In the genomic region with DNA sequence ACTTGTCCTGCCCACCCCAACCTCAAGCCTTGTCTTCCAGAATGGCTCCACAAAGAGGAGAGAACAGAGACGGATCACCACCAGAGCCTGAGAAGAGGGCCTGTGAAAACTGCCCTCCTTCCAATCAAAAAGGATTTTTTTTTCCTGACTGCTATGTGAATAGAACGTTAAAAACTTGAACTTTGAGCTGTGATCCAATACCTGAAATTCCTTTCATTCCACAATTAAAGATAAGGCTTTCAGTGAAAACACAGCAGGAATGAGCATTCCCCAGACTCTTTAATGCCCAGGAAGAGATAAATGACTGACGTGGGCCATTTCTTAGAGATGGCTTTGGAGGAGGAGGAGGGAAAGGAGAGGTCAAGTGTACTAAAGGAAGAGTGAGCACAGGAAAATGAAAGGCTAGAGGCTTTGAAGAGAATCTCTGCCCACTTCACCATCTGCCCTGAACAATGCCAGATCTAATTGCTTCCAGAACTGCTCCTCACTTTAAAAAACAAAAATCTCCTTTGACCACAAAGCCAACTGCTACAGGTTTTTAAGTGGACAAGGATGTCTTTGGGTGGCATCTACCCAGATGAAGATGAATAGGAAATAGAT, we compare ENCODE assay signal across 1 cellular context.
TF ChIP-seq lines count a peak whose summit lies in the region.

No MANE protein-coding gene starts in this region.

TF ChIP-seq in HepG2, 621 proteins besides CTCF, POLR2A, EP300 and RAD21 (continued from another document and continues in another):
- TF ChIP-seq, protein P1, sequence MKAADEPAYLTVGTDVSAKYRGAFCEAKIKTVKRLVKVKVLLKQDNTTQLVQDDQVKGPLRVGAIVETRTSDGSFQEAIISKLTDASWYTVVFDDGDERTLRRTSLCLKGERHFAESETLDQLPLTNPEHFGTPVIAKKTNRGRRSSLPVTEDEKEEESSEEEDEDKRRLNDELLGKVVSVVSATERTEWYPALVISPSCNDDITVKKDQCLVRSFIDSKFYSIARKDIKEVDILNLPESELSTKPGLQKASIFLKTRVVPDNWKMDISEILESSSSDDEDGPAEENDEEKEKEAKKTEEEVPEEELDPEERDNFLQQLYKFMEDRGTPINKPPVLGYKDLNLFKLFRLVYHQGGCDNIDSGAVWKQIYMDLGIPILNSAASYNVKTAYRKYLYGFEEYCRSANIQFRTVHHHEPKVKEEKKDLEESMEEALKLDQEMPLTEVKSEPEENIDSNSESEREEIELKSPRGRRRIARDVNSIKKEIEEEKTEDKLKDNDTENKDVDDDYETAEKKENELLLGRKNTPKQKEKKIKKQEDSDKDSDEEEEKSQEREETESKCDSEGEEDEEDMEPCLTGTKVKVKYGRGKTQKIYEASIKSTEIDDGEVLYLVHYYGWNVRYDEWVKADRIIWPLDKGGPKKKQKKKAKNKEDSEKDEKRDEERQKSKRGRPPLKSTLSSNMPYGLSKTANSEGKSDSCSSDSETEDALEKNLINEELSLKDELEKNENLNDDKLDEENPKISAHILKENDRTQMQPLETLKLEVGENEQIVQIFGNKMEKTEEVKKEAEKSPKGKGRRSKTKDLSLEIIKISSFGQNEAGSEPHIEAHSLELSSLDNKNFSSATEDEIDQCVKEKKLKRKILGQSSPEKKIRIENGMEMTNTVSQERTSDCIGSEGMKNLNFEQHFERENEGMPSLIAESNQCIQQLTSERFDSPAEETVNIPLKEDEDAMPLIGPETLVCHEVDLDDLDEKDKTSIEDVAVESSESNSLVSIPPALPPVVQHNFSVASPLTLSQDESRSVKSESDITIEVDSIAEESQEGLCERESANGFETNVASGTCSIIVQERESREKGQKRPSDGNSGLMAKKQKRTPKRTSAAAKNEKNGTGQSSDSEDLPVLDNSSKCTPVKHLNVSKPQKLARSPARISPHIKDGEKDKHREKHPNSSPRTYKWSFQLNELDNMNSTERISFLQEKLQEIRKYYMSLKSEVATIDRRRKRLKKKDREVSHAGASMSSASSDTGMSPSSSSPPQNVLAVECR (CRISPR knock-in tag; IDR thresholded peaks at IDR 0.05; ENCODE audit: borderline replicate concordance): peak; percentile 32; the same call in 1 of the 2 replicates
- no peak for TF ChIP-seq ZSCAN30 (CRISPR knock-in tag; IDR thresholded peaks at IDR 0.05)
- no peak for TF ChIP-seq ZFP36L1 (CRISPR knock-in tag; IDR thresholded peaks at IDR 0.05)
- TF ChIP-seq ZNF879 (CRISPR knock-in tag; IDR thresholded peaks at IDR 0.05): no peak
- TF ChIP-seq RFX1 (IDR thresholded peaks at IDR 0.05): no peak
- no peak for TF ChIP-seq ZNF232 (CRISPR knock-in tag; IDR thresholded peaks at IDR 0.05; ENCODE audit: borderline replicate concordance)
- TF ChIP-seq ZNF329 (CRISPR knock-in tag; IDR thresholded peaks at IDR 0.05; ENCODE audit: low read depth): no peak
- TF ChIP-seq ZNF335 (CRISPR knock-in tag; IDR thresholded peaks at IDR 0.05): no peak
- TF ChIP-seq SRF (IDR thresholded peaks at IDR 0.05; ENCODE audit: low read depth, low read length): no peak
- TF ChIP-seq ZNF562 (CRISPR knock-in tag; IDR thresholded peaks at IDR 0.05; ENCODE audit: borderline replicate concordance): no peak
- no peak for TF ChIP-seq ZNF724P (CRISPR knock-in tag; IDR thresholded peaks at IDR 0.05; ENCODE audit: borderline replicate concordance)
- no peak for TF ChIP-seq NFE2L1 (CRISPR knock-in tag; IDR thresholded peaks at IDR 0.05; ENCODE audit: borderline replicate concordance)
- no peak for TF ChIP-seq TOE1 (CRISPR knock-in tag; IDR thresholded peaks at IDR 0.05)
- peak; percentile 74 for TF ChIP-seq CREM (IDR thresholded peaks at IDR 0.05)
- TF ChIP-seq CREM (CRISPR knock-in tag; IDR thresholded peaks at IDR 0.05): no peak
- TF ChIP-seq NFIB (CRISPR knock-in tag; IDR thresholded peaks at IDR 0.05; ENCODE audit: borderline replicate concordance): no peak
- TF ChIP-seq ZNF772 (CRISPR knock-in tag; IDR thresholded peaks at IDR 0.05): no peak
- TF ChIP-seq, protein P2, sequence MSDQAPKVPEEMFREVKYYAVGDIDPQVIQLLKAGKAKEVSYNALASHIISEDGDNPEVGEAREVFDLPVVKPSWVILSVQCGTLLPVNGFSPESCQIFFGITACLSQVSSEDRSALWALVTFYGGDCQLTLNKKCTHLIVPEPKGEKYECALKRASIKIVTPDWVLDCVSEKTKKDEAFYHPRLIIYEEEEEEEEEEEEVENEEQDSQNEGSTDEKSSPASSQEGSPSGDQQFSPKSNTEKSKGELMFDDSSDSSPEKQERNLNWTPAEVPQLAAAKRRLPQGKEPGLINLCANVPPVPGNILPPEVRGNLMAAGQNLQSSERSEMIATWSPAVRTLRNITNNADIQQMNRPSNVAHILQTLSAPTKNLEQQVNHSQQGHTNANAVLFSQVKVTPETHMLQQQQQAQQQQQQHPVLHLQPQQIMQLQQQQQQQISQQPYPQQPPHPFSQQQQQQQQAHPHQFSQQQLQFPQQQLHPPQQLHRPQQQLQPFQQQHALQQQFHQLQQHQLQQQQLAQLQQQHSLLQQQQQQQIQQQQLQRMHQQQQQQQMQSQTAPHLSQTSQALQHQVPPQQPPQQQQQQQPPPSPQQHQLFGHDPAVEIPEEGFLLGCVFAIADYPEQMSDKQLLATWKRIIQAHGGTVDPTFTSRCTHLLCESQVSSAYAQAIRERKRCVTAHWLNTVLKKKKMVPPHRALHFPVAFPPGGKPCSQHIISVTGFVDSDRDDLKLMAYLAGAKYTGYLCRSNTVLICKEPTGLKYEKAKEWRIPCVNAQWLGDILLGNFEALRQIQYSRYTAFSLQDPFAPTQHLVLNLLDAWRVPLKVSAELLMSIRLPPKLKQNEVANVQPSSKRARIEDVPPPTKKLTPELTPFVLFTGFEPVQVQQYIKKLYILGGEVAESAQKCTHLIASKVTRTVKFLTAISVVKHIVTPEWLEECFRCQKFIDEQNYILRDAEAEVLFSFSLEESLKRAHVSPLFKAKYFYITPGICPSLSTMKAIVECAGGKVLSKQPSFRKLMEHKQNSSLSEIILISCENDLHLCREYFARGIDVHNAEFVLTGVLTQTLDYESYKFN (CRISPR knock-in tag; conservative IDR thresholded peaks at IDR 0.05): peak; percentile 93
- TF ChIP-seq ARNT2 (CRISPR knock-in tag; IDR thresholded peaks at IDR 0.05; ENCODE audit: low read depth): no peak
- TF ChIP-seq, protein P3, sequence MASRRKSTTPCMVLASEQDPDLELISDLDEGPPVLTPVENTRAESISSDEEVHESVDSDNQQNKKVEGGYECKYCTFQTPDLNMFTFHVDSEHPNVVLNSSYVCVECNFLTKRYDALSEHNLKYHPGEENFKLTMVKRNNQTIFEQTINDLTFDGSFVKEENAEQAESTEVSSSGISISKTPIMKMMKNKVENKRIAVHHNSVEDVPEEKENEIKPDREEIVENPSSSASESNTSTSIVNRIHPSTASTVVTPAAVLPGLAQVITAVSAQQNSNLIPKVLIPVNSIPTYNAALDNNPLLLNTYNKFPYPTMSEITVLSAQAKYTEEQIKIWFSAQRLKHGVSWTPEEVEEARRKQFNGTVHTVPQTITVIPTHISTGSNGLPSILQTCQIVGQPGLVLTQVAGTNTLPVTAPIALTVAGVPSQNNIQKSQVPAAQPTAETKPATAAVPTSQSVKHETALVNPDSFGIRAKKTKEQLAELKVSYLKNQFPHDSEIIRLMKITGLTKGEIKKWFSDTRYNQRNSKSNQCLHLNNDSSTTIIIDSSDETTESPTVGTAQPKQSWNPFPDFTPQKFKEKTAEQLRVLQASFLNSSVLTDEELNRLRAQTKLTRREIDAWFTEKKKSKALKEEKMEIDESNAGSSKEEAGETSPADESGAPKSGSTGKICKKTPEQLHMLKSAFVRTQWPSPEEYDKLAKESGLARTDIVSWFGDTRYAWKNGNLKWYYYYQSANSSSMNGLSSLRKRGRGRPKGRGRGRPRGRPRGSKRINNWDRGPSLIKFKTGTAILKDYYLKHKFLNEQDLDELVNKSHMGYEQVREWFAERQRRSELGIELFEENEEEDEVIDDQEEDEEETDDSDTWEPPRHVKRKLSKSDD (CRISPR knock-in tag; IDR thresholded peaks at IDR 0.05; ENCODE audit: low read depth): no peak
- TF ChIP-seq, protein P4, sequence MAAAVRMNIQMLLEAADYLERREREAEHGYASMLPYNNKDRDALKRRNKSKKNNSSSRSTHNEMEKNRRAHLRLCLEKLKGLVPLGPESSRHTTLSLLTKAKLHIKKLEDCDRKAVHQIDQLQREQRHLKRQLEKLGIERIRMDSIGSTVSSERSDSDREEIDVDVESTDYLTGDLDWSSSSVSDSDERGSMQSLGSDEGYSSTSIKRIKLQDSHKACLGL (CRISPR knock-in tag; IDR thresholded peaks at IDR 0.05): no peak
- TF ChIP-seq KLF15 (CRISPR knock-in tag; IDR thresholded peaks at IDR 0.05; ENCODE audit: borderline replicate concordance): no peak
- no peak for TF ChIP-seq MIER3 (CRISPR knock-in tag; IDR thresholded peaks at IDR 0.05; ENCODE audit: borderline replicate concordance)
- TF ChIP-seq ZBTB42 (CRISPR knock-in tag; IDR thresholded peaks at IDR 0.05): no peak
- TF ChIP-seq MATR3 (CRISPR knock-in tag; IDR thresholded peaks at IDR 0.05): no peak
- no peak for TF ChIP-seq KLF12 (CRISPR knock-in tag; IDR thresholded peaks at IDR 0.05; ENCODE audit: borderline replicate concordance)
- TF ChIP-seq, protein P5, sequence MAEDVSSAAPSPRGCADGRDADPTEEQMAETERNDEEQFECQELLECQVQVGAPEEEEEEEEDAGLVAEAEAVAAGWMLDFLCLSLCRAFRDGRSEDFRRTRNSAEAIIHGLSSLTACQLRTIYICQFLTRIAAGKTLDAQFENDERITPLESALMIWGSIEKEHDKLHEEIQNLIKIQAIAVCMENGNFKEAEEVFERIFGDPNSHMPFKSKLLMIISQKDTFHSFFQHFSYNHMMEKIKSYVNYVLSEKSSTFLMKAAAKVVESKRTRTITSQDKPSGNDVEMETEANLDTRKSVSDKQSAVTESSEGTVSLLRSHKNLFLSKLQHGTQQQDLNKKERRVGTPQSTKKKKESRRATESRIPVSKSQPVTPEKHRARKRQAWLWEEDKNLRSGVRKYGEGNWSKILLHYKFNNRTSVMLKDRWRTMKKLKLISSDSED (CRISPR knock-in tag; IDR thresholded peaks at IDR 0.05): no peak
- TF ChIP-seq ADNP (CRISPR knock-in tag; IDR thresholded peaks at IDR 0.05): no peak
- TF ChIP-seq, protein P6, sequence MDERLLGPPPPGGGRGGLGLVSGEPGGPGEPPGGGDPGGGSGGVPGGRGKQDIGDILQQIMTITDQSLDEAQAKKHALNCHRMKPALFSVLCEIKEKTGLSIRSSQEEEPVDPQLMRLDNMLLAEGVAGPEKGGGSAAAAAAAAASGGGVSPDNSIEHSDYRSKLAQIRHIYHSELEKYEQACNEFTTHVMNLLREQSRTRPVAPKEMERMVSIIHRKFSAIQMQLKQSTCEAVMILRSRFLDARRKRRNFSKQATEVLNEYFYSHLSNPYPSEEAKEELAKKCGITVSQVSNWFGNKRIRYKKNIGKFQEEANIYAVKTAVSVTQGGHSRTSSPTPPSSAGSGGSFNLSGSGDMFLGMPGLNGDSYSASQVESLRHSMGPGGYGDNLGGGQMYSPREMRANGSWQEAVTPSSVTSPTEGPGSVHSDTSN (CRISPR knock-in tag; IDR thresholded peaks at IDR 0.05): peak; percentile 66
- TF ChIP-seq, protein P7, sequence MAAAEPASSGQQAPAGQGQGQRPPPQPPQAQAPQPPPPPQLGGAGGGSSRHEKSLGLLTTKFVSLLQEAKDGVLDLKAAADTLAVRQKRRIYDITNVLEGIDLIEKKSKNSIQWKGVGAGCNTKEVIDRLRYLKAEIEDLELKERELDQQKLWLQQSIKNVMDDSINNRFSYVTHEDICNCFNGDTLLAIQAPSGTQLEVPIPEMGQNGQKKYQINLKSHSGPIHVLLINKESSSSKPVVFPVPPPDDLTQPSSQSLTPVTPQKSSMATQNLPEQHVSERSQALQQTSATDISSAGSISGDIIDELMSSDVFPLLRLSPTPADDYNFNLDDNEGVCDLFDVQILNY (CRISPR knock-in tag; conservative IDR thresholded peaks at IDR 0.05): no peak
- no peak for TF ChIP-seq DNMT1 (CRISPR knock-in tag; IDR thresholded peaks at IDR 0.05)
- no peak for TF ChIP-seq SRSF4 (IDR thresholded peaks at IDR 0.05; ENCODE audit: low read depth, low read length, poor library complexity, severe bottlenecking)
- TF ChIP-seq, protein P8, sequence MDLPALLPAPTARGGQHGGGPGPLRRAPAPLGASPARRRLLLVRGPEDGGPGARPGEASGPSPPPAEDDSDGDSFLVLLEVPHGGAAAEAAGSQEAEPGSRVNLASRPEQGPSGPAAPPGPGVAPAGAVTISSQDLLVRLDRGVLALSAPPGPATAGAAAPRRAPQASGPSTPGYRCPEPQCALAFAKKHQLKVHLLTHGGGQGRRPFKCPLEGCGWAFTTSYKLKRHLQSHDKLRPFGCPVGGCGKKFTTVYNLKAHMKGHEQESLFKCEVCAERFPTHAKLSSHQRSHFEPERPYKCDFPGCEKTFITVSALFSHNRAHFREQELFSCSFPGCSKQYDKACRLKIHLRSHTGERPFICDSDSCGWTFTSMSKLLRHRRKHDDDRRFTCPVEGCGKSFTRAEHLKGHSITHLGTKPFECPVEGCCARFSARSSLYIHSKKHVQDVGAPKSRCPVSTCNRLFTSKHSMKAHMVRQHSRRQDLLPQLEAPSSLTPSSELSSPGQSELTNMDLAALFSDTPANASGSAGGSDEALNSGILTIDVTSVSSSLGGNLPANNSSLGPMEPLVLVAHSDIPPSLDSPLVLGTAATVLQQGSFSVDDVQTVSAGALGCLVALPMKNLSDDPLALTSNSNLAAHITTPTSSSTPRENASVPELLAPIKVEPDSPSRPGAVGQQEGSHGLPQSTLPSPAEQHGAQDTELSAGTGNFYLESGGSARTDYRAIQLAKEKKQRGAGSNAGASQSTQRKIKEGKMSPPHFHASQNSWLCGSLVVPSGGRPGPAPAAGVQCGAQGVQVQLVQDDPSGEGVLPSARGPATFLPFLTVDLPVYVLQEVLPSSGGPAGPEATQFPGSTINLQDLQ (CRISPR knock-in tag; IDR thresholded peaks at IDR 0.05): no peak
- TF ChIP-seq RFX5 (IDR thresholded peaks at IDR 0.05; ENCODE audit: low read depth, low read length): no peak
- TF ChIP-seq, protein P9, sequence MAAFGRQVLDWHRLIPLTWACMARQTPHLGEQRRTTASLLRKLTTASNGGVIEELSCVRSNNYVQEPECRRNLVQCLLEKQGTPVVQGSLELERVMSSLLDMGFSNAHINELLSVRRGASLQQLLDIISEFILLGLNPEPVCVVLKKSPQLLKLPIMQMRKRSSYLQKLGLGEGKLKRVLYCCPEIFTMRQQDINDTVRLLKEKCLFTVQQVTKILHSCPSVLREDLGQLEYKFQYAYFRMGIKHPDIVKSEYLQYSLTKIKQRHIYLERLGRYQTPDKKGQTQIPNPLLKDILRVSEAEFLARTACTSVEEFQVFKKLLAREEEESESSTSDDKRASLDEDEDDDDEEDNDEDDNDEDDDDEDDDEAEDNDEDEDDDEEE (CRISPR knock-in tag; IDR thresholded peaks at IDR 0.05): no peak
- no peak for TF ChIP-seq ZNF431 (CRISPR knock-in tag; IDR thresholded peaks at IDR 0.05; ENCODE audit: borderline replicate concordance, low read depth)
- TF ChIP-seq CEBPG (CRISPR knock-in tag; IDR thresholded peaks at IDR 0.05): peak; percentile 31; the same call in 1 of the 2 replicates
- no peak for TF ChIP-seq ZNF549 (CRISPR knock-in tag; IDR thresholded peaks at IDR 0.05)
- TF ChIP-seq MXD4 (CRISPR knock-in tag; IDR thresholded peaks at IDR 0.05): no peak
- TF ChIP-seq, protein P10, sequence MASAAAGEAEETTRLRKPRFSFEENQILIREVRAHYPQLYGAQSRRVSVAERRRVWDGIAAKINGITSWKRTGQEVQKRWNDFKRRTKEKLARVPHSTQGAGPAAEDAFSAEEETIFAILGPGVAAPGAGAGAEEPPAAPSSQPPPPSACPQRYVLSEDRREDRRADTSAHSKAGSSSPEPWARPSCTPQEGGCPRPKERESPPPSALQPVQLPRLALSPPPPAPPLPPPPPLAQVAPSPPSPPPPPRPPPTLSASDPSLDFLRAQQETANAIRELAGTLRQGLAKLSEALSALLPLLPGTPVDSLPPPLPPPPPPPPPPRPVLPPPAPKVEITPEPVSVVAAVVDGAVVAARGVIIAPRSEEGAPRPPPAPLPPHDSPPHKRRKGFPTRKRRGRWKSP (CRISPR knock-in tag; IDR thresholded peaks at IDR 0.05): 0 out of 2 replicates have a peak, but pooled peaks have one; percentile 19
- no peak for TF ChIP-seq MYC (CRISPR knock-in tag; IDR thresholded peaks at IDR 0.05; ENCODE audit: borderline replicate concordance)
- peak; percentile 82 for TF ChIP-seq MED1 (CRISPR knock-in tag; IDR thresholded peaks at IDR 0.05)
- no peak for TF ChIP-seq NR2C2 (CRISPR knock-in tag; IDR thresholded peaks at IDR 0.05; ENCODE audit: borderline replicate concordance)
